In the genomic region with DNA sequence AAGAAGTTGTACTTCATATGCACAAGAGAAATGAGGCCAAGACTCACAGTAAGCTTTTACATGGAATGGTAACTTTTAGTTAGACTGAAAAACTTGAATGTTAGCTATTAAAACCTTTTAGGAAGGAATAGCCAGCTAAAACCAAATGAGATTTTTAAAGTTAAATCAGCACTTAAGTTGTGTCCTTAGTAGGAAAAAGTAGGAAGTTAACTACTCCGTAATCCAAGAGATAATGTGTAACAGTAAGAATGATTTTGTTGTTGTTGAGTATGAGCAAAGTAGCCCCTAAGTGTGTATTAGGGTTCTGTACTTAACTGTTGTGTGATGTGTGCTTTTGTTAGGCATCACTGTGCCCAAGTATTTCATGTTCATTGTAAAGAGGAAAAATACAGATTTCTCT, we compare ENCODE assay signal across 12 cellular contexts. TPM values are rescaled to one million over a fixed set of nuclear protein-coding genes. Genes with fewer than 3 reads are reported as not detected.
"Had no signal": no experiment of that assay in that cellular context is flagged by ENCODE, and none has a peak within 500 bp of the region (broad histone marks: within the 10 kb centered on the region; RNA-seq: fewer than 3 reads in every experiment).

No MANE protein-coding gene starts in this region.

- H3K9me3 Mint-ChIP-seq: activated T-helper 2 cell treated with anti-CD3 and anti-CD28 coated beads, Interferon-gamma antibody, Interleukin-2, Interleukin-4, amounts not matched to agents 10 μg/mL and 5 μg/mL and 100 μg/mL, durations not matched to agents 14 hours and 24 hours and 36 hours; effector memory CD8-positive, alpha-beta T cell; neural crest cell had no signal

- H3K4me3 ChIP-seq: ovary had no signal

- H3K27ac ChIP-seq: ovary had no signal

- H3K36me3 ChIP-seq: ovary had no signal

- H3K27ac Mint-ChIP-seq: activated T-helper 2 cell treated with anti-CD3 and anti-CD28 coated beads, Interferon-gamma antibody, Interleukin-2, Interleukin-4, amounts not matched to agents 10 μg/mL and 5 μg/mL and 100 μg/mL, durations not matched to agents 14 hours and 24 hours and 36 hours; effector memory CD8-positive, alpha-beta T cell had no signal

- H3K4me3 Mint-ChIP-seq: effector memory CD8-positive, alpha-beta T cell; neural crest cell had no signal

- ATAC-seq: effector memory CD8-positive, alpha-beta T cell had no signal

- DNase-seq: activated CD4-positive, alpha-beta T cell treated with anti-CD3 and anti-CD28 coated beads, Interleukin-2, amount 50 U/mL, for 4 hours; activated CD8-positive, alpha-beta memory T cell treated with anti-CD3 and anti-CD28 coated beads, Interleukin-2, amount 50 U/mL, for 4 hours; effector memory CD8-positive, alpha-beta T cell; erythroblast; kidney; ovary; stimulated activated CD4-positive, alpha-beta T cell treated with anti-CD3 and anti-CD28 coated beads, Interleukin-4, amount 100 ng/mL, for 24 hours; T-helper 2 cell had no signal

- FAIRE-seq: TTC549 had no signal

- H3K27me3 ChIP-seq: ovary had no signal

- H3K27me3 Mint-ChIP-seq: effector memory CD8-positive, alpha-beta T cell had no signal

- H3K9me3 ChIP-seq: ovary had no signal

RNA-seq across cellular contexts. Expression of gene MASP2, which starts 21.4 kb away (rescaled TPM):
- total RNA-seq: kidney, neural crest cell, urinary bladder had no signal
- polyA plus RNA-seq: urinary bladder had no signal
